ENCODE assay signal across 1 cellular context in genomic region chr12:68364893-68365725, GRCh38.
TF ChIP-seq lines count a peak whose summit lies in the region.

No MANE protein-coding gene starts in this region.

TF ChIP-seq in K562, 482 proteins besides CTCF, POLR2A, EP300 and RAD21 (continued from another document and continues in another):
- TF ChIP-seq ATF4 (CRISPR knock-in tag; IDR thresholded peaks at IDR 0.05) (peak; percentile 55; the same call in 1 of the 2 replicates), POLR2AphosphoS5 (IDR thresholded peaks at IDR 0.05; ENCODE audit: control insufficient read depth, insufficient read depth, low read depth, low read length) (0 out of 2 replicates have a peak, but pooled peaks have one; percentile 28), CBX3 (IDR thresholded peaks at IDR 0.05; ENCODE audit: borderline replicate concordance in 1 of 2, low read length in 2 of 2) (0 out of 3 replicates have a peak, but pooled peaks of 1 of the 2 experiments have one; percentile 57), ZNF12 (CRISPR knock-in tag; IDR thresholded peaks at IDR 0.05) (peak; percentile 28; the same call in 1 of the 2 replicates), MBD2 (IDR thresholded peaks at IDR 0.05; ENCODE audit: borderline replicate concordance, low read depth) (no peak; the same call in 1 of the 2 replicates), ELF1 (tag; IDR thresholded peaks at IDR 0.05) (peak; percentile 41; the same call in 1 of the 2 replicates), ERF (CRISPR knock-in tag; IDR thresholded peaks at IDR 0.05) (peak; percentile 53; the same call in 1 of the 2 replicates), E2F5 (CRISPR knock-in tag; IDR thresholded peaks at IDR 0.05) (no peak; the same call in 1 of the 2 replicates), HDAC8 (tag; IDR thresholded peaks at IDR 0.05) (no peak), EWSR1 (IDR thresholded peaks at IDR 0.05; ENCODE audit: borderline replicate concordance, low read depth, partially characterized antibody) (no peak), IRF2 (CRISPR knock-in tag; IDR thresholded peaks at IDR 0.05) (no peak), E4F1 (CRISPR knock-in tag; IDR thresholded peaks at IDR 0.05; ENCODE audit: borderline replicate concordance) (peak; percentile 87), ZNF695 (CRISPR knock-in tag; IDR thresholded peaks at IDR 0.05) (no peak), HNRNPLL (IDR thresholded peaks at IDR 0.05; ENCODE audit: low read depth, low read length, poor library complexity, severe bottlenecking) (peak; percentile 33), TFAM (CRISPR knock-in tag; conservative IDR thresholded peaks at IDR 0.05) (no peak), MCM2 (IDR thresholded peaks at IDR 0.05; ENCODE audit: low read depth) (no peak), ZNF253 (CRISPR knock-in tag; conservative IDR thresholded peaks at IDR 0.05) (no peak), TARDBP (IDR thresholded peaks at IDR 0.05) (no peak), SIRT6 (IDR thresholded peaks at IDR 0.05; ENCODE audit: low read depth, low read length) (no peak), POLR3A (IDR thresholded peaks at IDR 0.05; ENCODE audit: borderline replicate concordance, extremely low read depth, insufficient read depth, insufficient read length) (no peak), TAF9B (IDR thresholded peaks at IDR 0.05; ENCODE audit: partially characterized antibody) (peak; percentile 43), ETV6 (IDR thresholded peaks at IDR 0.05; ENCODE audit: borderline replicate concordance in 1 of 2, low read depth in 2 of 2, low read length in 1 of 2) (no peak), ETV6 (CRISPR knock-in tag; IDR thresholded peaks at IDR 0.05; ENCODE audit: borderline replicate concordance) (no peak), ARNT (IDR thresholded peaks at IDR 0.05) (no peak), MLX (CRISPR knock-in tag; conservative IDR thresholded peaks at IDR 0.05) (no peak; a peak in 1 of 4 replicates), RFX5 (IDR thresholded peaks at IDR 0.05; ENCODE audit: low read depth, low read length) (no peak), MAFG (tag; conservative IDR thresholded peaks at IDR 0.05) (no peak), MED1 (CRISPR knock-in tag; IDR thresholded peaks at IDR 0.05; ENCODE audit: borderline replicate concordance) (no peak), NFE2 (IDR thresholded peaks at IDR 0.05; ENCODE audit: low read depth) (peak; percentile 37; the same call in 1 of the 2 replicates), ZBTB7A (IDR thresholded peaks at IDR 0.05; ENCODE audit: borderline replicate concordance, control insufficient read depth, low read depth, low read length) (peak; percentile 21; the same call in 1 of the 2 replicates), ZNF431 (CRISPR knock-in tag; IDR thresholded peaks at IDR 0.05) (peak; percentile 80), ZBTB17 (CRISPR knock-in tag; IDR thresholded peaks at IDR 0.05) (peak; percentile 98), NKRF (IDR thresholded peaks at IDR 0.05; ENCODE audit: borderline replicate concordance) (peak; percentile 54; the same call in 1 of the 2 replicates), SRSF1 (IDR thresholded peaks at IDR 0.05; ENCODE audit: low read depth, low read length) (no peak), HLTF (IDR thresholded peaks at IDR 0.05) (no peak), SMARCC2 (IDR thresholded peaks at IDR 0.05; ENCODE audit: low read depth) (no peak), ZNF212 (CRISPR knock-in tag; IDR thresholded peaks at IDR 0.05) (0 out of 2 replicates have a peak, but pooled peaks have one; percentile 23), ATF3 (IDR thresholded peaks at IDR 0.05) (peak; percentile 24; the same call in 1 of the 2 replicates), ATF3 (CRISPR knock-in tag; conservative IDR thresholded peaks at IDR 0.05) (no peak), ZNF280B (CRISPR knock-in tag; IDR thresholded peaks at IDR 0.05) (no peak), BRCA1 (IDR thresholded peaks at IDR 0.05) (no peak), BRCA1 (CRISPR knock-in tag; IDR thresholded peaks at IDR 0.05) (no peak), NELFE (IDR thresholded peaks at IDR 0.05; ENCODE audit: insufficient read depth, insufficient read length) (no peak), SRF (CRISPR knock-in tag; IDR thresholded peaks at IDR 0.05) (0 out of 4 replicates have a peak, but pooled peaks of 1 of the 2 experiments have one; percentile 20), TGIF2 (CRISPR knock-in tag; IDR thresholded peaks at IDR 0.05) (no peak), PHF20 (IDR thresholded peaks at IDR 0.05; ENCODE audit: partially characterized antibody) (peak; percentile 65), RBM17 (IDR thresholded peaks at IDR 0.05; ENCODE audit: borderline replicate concordance, low read depth, low read length) (no peak), ZKSCAN8 (CRISPR knock-in tag; IDR thresholded peaks at IDR 0.05) (peak; percentile 76), ZFP1 (CRISPR knock-in tag; IDR thresholded peaks at IDR 0.05) (no peak), NFRKB (IDR thresholded peaks at IDR 0.05; ENCODE audit: low read depth) (no peak), TCF7L2 (IDR thresholded peaks at IDR 0.05; ENCODE audit: low read depth, low read length) (no peak), TBP (optimal IDR thresholded peaks at IDR 0.05; ENCODE audit: low read depth, low read length) (peak; percentile 48), TBL1XR1 (IDR thresholded peaks at IDR 0.05; ENCODE audit: low read length in 2 of 2) (peak in 1 of 2 experiments; percentile 68; a peak in 2 of 4 replicates), E2F8 (IDR thresholded peaks at IDR 0.05; ENCODE audit: low read depth, partially characterized antibody) (peak; percentile 22), NR4A1 (CRISPR knock-in tag; IDR thresholded peaks at IDR 0.05) (no peak), NR4A1 (tag; IDR thresholded peaks at IDR 0.05) (no peak), XRCC5 (IDR thresholded peaks at IDR 0.05; ENCODE audit: low read depth, low read length) (no peak), SMAD1 (IDR thresholded peaks at IDR 0.05; ENCODE audit: low read depth, low read length, partially characterized antibody) (no peak), CHD1 (IDR thresholded peaks at IDR 0.05; ENCODE audit: low read length) (no peak), KLF10 (CRISPR knock-in tag; IDR thresholded peaks at IDR 0.05) (no peak), E2F4 (CRISPR knock-in tag; IDR thresholded peaks at IDR 0.05; ENCODE audit: low read depth) (no peak), THRB (CRISPR knock-in tag; conservative IDR thresholded peaks at IDR 0.05) (no peak)
